In the genomic region with DNA sequence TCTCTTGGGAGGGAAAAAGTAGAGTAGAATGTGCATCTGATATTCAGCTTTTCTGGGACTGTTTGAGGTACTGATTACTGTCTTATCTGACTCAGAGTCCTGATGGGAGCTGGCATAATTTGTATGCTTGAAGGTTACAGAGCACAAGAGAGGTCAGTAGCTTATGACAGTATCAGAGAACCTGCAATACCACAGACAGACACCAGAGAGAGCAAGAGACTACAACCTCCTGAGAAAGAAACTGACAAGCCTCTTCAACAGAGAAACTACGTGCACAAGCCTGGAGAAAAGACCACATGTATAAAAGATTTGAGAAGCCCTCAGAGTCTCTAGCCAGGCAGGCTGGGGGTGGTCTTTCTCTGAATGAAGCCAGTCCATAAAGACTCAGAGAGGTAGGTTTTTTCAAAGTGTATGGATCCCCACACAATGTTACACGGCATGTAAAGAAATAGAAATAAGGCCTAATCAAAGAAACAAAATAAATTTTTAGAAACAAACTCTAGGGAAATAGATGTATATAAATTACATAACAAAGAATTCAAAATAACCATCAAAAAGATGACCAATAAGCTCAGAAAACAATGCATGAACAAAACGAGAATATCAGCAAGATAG, we compare ENCODE assay signal across 9 cellular contexts.
DNase-seq lines count a peak whose midpoint lies in the region; ATAC-seq and TF ChIP-seq lines count a peak whose summit lies in the region.
"Had no signal": no experiment of that assay in that cellular context is flagged by ENCODE, and none has a peak within 500 bp of the region (broad histone marks: within the 10 kb centered on the region; RNA-seq: fewer than 3 reads in every experiment).

No MANE protein-coding gene starts in this region.

- no peak overlapping the region for H3K56ac ChIP-seq in mesendoderm (ENCODE audit: low read length)

- H3K9ac ChIP-seq in mesendoderm (ENCODE audit: low read length) = no peak overlapping the region
- H3K9ac ChIP-seq: BLaER1 had no signal

- no peaks in the 10 kb centered on the region for H3K4me1 Mint-ChIP-seq in activated CD8-positive, alpha-beta T cell treated with anti-CD3 and anti-CD28 coated beads for 36 hours (ENCODE audit: low read depth)
- no peaks in the 10 kb centered on the region for H3K4me1 Mint-ChIP-seq in activated CD8-positive, alpha-beta T cell treated with anti-CD3 and anti-CD28 coated beads, Interleukin-2, amount 10 ng/mL, durations not matched to agents 7 days and 5 days (ENCODE audit: low read depth)
- no peaks in the 10 kb centered on the region for H3K4me1 Mint-ChIP-seq in chondrocyte (ENCODE audit: low read depth)
- H3K4me1 Mint-ChIP-seq in naive thymus-derived CD4-positive, alpha-beta T cell = no peaks in the 10 kb centered on the region

- no peak overlapping the region for H2AK5ac ChIP-seq in mesendoderm (ENCODE audit: low read length)

- intact Hi-C loops in activated CD8-positive, alpha-beta T cell treated with anti-CD3 and anti-CD28 coated beads for 36 hours (cut with micrococcal nuclease) = no loop called here
- intact Hi-C loops in naive thymus-derived CD4-positive, alpha-beta T cell (cut with micrococcal nuclease) = no loop called here

- no peaks in the 10 kb centered on the region for H3K4me1 ChIP-seq in mesendoderm (ENCODE audit: control insufficient read depth, low read depth, low read length)
- H3K4me1 ChIP-seq in naive thymus-derived CD4-positive, alpha-beta T cell (ENCODE audit: control insufficient read depth in 2 of 2, insufficient read depth in 2 of 2, low read length in 2 of 2) = no peaks in the 10 kb centered on the region
- no peaks in the 10 kb centered on the region for H3K4me1 ChIP-seq in osteoblast (ENCODE audit: insufficient read depth, low read length)

- peaks cover 0 to 4% (median 0%) of the 10 kb centered on the region in 3 experiments for H3K9me3 ChIP-seq in naive thymus-derived CD4-positive, alpha-beta T cell (ENCODE audit: control insufficient read depth in 2 of 3, low read length in 3 of 3)
- no peaks in the 10 kb centered on the region for H3K9me3 ChIP-seq in osteoblast (ENCODE audit: low read depth, low read length)
- H3K9me3 ChIP-seq: BLaER1 had no signal

- H4K5ac ChIP-seq in mesendoderm (ENCODE audit: low read length) = no peak overlapping the region

- H3K18ac ChIP-seq in mesendoderm (ENCODE audit: low read length) = no peak overlapping the region

- H2AFZ ChIP-seq in osteoblast (ENCODE audit: low read length) = no peak overlapping the region

- no peak overlapping the region for H3K27ac ChIP-seq in mesendoderm (ENCODE audit: low read depth, low read length)
- H3K27ac ChIP-seq in naive thymus-derived CD4-positive, alpha-beta T cell (ENCODE audit: low read depth, low read length) = no peak overlapping the region
- no peak overlapping the region for H3K27ac ChIP-seq in osteoblast (ENCODE audit: low read depth, low read length)
- H3K27ac ChIP-seq: BLaER1 had no signal

- no peak overlapping the region for H2BK5ac ChIP-seq in mesendoderm (ENCODE audit: low read length)

- ATAC-seq in activated CD8-positive, alpha-beta T cell treated with anti-CD3 and anti-CD28 coated beads for 36 hours = no peak
- ATAC-seq in activated CD8-positive, alpha-beta T cell treated with anti-CD3 and anti-CD28 coated beads, Interleukin-2, amount 10 ng/mL, durations not matched to agents 7 days and 5 days = no peak
- ATAC-seq in HG03460 (IDR thresholded peaks at IDR 0.05; ENCODE audit: unreplicated experiment) = peak; percentile 68
- ATAC-seq in naive thymus-derived CD4-positive, alpha-beta T cell = no peak

- CTCF ChIA-PET in activated CD8-positive, alpha-beta T cell treated with anti-CD3 and anti-CD28 coated beads for 36 hours (lab: Charles Lee) = no interaction called here
- CTCF ChIA-PET in activated CD8-positive, alpha-beta T cell treated with anti-CD3 and anti-CD28 coated beads, Interleukin-2, amount 10 ng/mL, durations not matched to agents 7 days and 5 days (lab: Charles Lee) = no interaction called here
- CTCF ChIA-PET in naive thymus-derived CD4-positive, alpha-beta T cell (lab: Charles Lee) = no interaction called here

- H3K4me3 ChIP-seq in mesendoderm (ENCODE audit: low read length) (no peak overlapping the region), osteoblast (ENCODE audit: insufficient read depth, low read length) (no peak overlapping the region)
- H3K4me3 ChIP-seq in naive thymus-derived CD4-positive, alpha-beta T cell (ENCODE audit: low read length) = no peak overlapping the region
- H3K4me3 ChIP-seq: BLaER1 had no signal

- no peaks in the 10 kb centered on the region for H3K79me1 ChIP-seq in mesendoderm (ENCODE audit: low read length)

- H3K79me2 ChIP-seq in mesendoderm (ENCODE audit: control insufficient read depth, insufficient read depth, low read length) = no peaks in the 10 kb centered on the region
- no peaks in the 10 kb centered on the region for H3K79me2 ChIP-seq in osteoblast (ENCODE audit: insufficient read depth, low read length)

- no peak for TF ChIP-seq CTCF in activated CD8-positive, alpha-beta T cell treated with anti-CD3 and anti-CD28 coated beads for 36 hours (IDR thresholded peaks at IDR 0.05)
- TF ChIP-seq CTCF in chondrocyte (IDR thresholded peaks at IDR 0.05) = peak; percentile 82
- no peak for TF ChIP-seq CTCF in osteoblast (IDR thresholded peaks at IDR 0.05; ENCODE audit: extremely low read depth, low read depth, low read length)

- H3K23ac ChIP-seq in mesendoderm (ENCODE audit: low read length) = no peak overlapping the region

- no peak overlapping the region for H2BK120ac ChIP-seq in mesendoderm (ENCODE audit: low read depth, low read length)

- H3K36me3 Mint-ChIP-seq in activated CD8-positive, alpha-beta T cell treated with anti-CD3 and anti-CD28 coated beads for 36 hours (ENCODE audit: low read depth) = no peaks in the 10 kb centered on the region
- no peaks in the 10 kb centered on the region for H3K36me3 Mint-ChIP-seq in activated CD8-positive, alpha-beta T cell treated with anti-CD3 and anti-CD28 coated beads, Interleukin-2, amount 10 ng/mL, durations not matched to agents 7 days and 5 days (ENCODE audit: low read depth)
- no peaks in the 10 kb centered on the region for H3K36me3 Mint-ChIP-seq in chondrocyte (ENCODE audit: low read depth)
- H3K36me3 Mint-ChIP-seq in naive thymus-derived CD4-positive, alpha-beta T cell = no peaks in the 10 kb centered on the region

- no peaks in the 10 kb centered on the region for H3K27me3 Mint-ChIP-seq in activated CD8-positive, alpha-beta T cell treated with anti-CD3 and anti-CD28 coated beads for 36 hours
- H3K27me3 Mint-ChIP-seq in activated CD8-positive, alpha-beta T cell treated with anti-CD3 and anti-CD28 coated beads, Interleukin-2, amount 10 ng/mL, durations not matched to agents 7 days and 5 days (ENCODE audit: low read depth) = no peaks in the 10 kb centered on the region
- H3K27me3 Mint-ChIP-seq in chondrocyte (ENCODE audit: low read depth) = peaks cover 2% of the 10 kb centered on the region
- no peaks in the 10 kb centered on the region for H3K27me3 Mint-ChIP-seq in naive thymus-derived CD4-positive, alpha-beta T cell

- no peak overlapping the region for H3K27ac Mint-ChIP-seq in activated CD8-positive, alpha-beta T cell treated with anti-CD3 and anti-CD28 coated beads for 36 hours
- no peak overlapping the region for H3K27ac Mint-ChIP-seq in activated CD8-positive, alpha-beta T cell treated with anti-CD3 and anti-CD28 coated beads, Interleukin-2, amount 10 ng/mL, durations not matched to agents 7 days and 5 days
- H3K27ac Mint-ChIP-seq in chondrocyte (ENCODE audit: unreplicated experiment) = no peak overlapping the region
- no peak overlapping the region for H3K27ac Mint-ChIP-seq in naive thymus-derived CD4-positive, alpha-beta T cell

- no peak overlapping the region for H4K8ac ChIP-seq in mesendoderm (ENCODE audit: low read depth, low read length)

- H3K4me2 ChIP-seq in mesendoderm (ENCODE audit: low read length) (no peak overlapping the region), osteoblast (ENCODE audit: insufficient read depth, low read length) (no peak overlapping the region)
- H3K4me2 ChIP-seq: BLaER1 had no signal

- H3K4me3 Mint-ChIP-seq in activated CD8-positive, alpha-beta T cell treated with anti-CD3 and anti-CD28 coated beads for 36 hours = no peak overlapping the region
- no peak overlapping the region for H3K4me3 Mint-ChIP-seq in activated CD8-positive, alpha-beta T cell treated with anti-CD3 and anti-CD28 coated beads, Interleukin-2, amount 10 ng/mL, durations not matched to agents 7 days and 5 days
- no peak overlapping the region for H3K4me3 Mint-ChIP-seq in chondrocyte (ENCODE audit: unreplicated experiment)
- no peak overlapping the region for H3K4me3 Mint-ChIP-seq in naive thymus-derived CD4-positive, alpha-beta T cell

- H3K27me3 ChIP-seq in mesendoderm (ENCODE audit: insufficient read depth, low read length, poor library complexity) (no peaks in the 10 kb centered on the region), osteoblast (ENCODE audit: insufficient read depth, low read length) (no peaks in the 10 kb centered on the region)
- no peaks in the 10 kb centered on the region for H3K27me3 ChIP-seq in naive thymus-derived CD4-positive, alpha-beta T cell (ENCODE audit: control insufficient read depth in 2 of 2, insufficient read depth in 2 of 2, low read length in 2 of 2)
- H3K27me3 ChIP-seq: BLaER1 had no signal

- H3K9me3 Mint-ChIP-seq in activated CD8-positive, alpha-beta T cell treated with anti-CD3 and anti-CD28 coated beads for 36 hours = peaks cover 6% of the 10 kb centered on the region
- H3K9me3 Mint-ChIP-seq in activated CD8-positive, alpha-beta T cell treated with anti-CD3 and anti-CD28 coated beads, Interleukin-2, amount 10 ng/mL, durations not matched to agents 7 days and 5 days (ENCODE audit: insufficient read depth) = peaks cover 9% of the 10 kb centered on the region
- H3K9me3 Mint-ChIP-seq in chondrocyte (ENCODE audit: low read depth) = no peaks in the 10 kb centered on the region
- peaks cover 0 to 15% (median 6%) of the 10 kb centered on the region in 11 donors for H3K9me3 Mint-ChIP-seq in naive thymus-derived CD4-positive, alpha-beta T cell

- DNase-seq in activated CD8-positive, alpha-beta T cell treated with anti-CD3 and anti-CD28 coated beads for 36 hours = peak; percentile 5
- no peak for DNase-seq in activated CD8-positive, alpha-beta T cell treated with anti-CD3 and anti-CD28 coated beads, Interleukin-2, amount 10 ng/mL, durations not matched to agents 7 days and 5 days
- DNase-seq in NCI-H748 treated with DMSO at 0.1 percent for 48 hours (lab: John Stamatoyannopoulos, UW) (peak; percentile 59), chondrocyte (ENCODE audit: low spot score) (no peak), mesendoderm (peak; percentile 89), osteoblast (ENCODE audit: insufficient read length, low spot score, missing footprints) (no peak)
- no peak for DNase-seq in naive thymus-derived CD4-positive, alpha-beta T cell

- H3K36me3 ChIP-seq in mesendoderm (ENCODE audit: control insufficient read depth, insufficient read depth, low read length) (no peaks in the 10 kb centered on the region), osteoblast (ENCODE audit: insufficient read depth, low read length) (no peaks in the 10 kb centered on the region)
- no peaks in the 10 kb centered on the region for H3K36me3 ChIP-seq in naive thymus-derived CD4-positive, alpha-beta T cell (ENCODE audit: control insufficient read depth in 2 of 3, insufficient read depth in 3 of 3, low read length in 3 of 3)
- H3K36me3 ChIP-seq: BLaER1 had no signal

- H2BK15ac ChIP-seq in mesendoderm (replicated peaks; ENCODE audit: low read depth) = no peak overlapping the region

- WGBS in mesendoderm (ENCODE audit: extremely low coverage, insufficient coverage, low lambda C conversion rate) = no CpG with 5 or more reads among the region's 3 CpGs

- H4K20me1 ChIP-seq in osteoblast (ENCODE audit: insufficient read depth, low read length) = no peaks in the 10 kb centered on the region
- H4K20me1 ChIP-seq: BLaER1 had no signal

- no peak overlapping the region for H3K4ac ChIP-seq in mesendoderm (ENCODE audit: low read depth, low read length)

- POLR2A ChIA-PET in activated CD8-positive, alpha-beta T cell treated with anti-CD3 and anti-CD28 coated beads for 36 hours (lab: Charles Lee) = no interaction called here
- POLR2A ChIA-PET in activated CD8-positive, alpha-beta T cell treated with anti-CD3 and anti-CD28 coated beads, Interleukin-2, amount 10 ng/mL, durations not matched to agents 7 days and 5 days (lab: Charles Lee) = no interaction called here
- POLR2A ChIA-PET in naive thymus-derived CD4-positive, alpha-beta T cell (lab: Charles Lee) = no interaction called here

Comparison
In these comparisons a context has a peak if more than half of its experiments do, and no peak if none do; other contexts are left out.
1. DNase-seq: peak in activated CD8-positive, alpha-beta T cell treated with anti-CD3 and anti-CD28 coated beads for 36 hours (single experiment), NCI-H748 treated with DMSO at 0.1 percent for 48 hours (single experiment) and mesendoderm (single experiment); none in activated CD8-positive, alpha-beta T cell treated with anti-CD3 and anti-CD28 coated beads, Interleukin-2, amount 10 ng/mL, durations not matched to agents 7 days and 5 days (single experiment), chondrocyte (single experiment), naive thymus-derived CD4-positive, alpha-beta T cell (0 of 9) and osteoblast (single experiment).